Comparison of ENCODE assay signal across 1 cellular context in the genomic region with DNA sequence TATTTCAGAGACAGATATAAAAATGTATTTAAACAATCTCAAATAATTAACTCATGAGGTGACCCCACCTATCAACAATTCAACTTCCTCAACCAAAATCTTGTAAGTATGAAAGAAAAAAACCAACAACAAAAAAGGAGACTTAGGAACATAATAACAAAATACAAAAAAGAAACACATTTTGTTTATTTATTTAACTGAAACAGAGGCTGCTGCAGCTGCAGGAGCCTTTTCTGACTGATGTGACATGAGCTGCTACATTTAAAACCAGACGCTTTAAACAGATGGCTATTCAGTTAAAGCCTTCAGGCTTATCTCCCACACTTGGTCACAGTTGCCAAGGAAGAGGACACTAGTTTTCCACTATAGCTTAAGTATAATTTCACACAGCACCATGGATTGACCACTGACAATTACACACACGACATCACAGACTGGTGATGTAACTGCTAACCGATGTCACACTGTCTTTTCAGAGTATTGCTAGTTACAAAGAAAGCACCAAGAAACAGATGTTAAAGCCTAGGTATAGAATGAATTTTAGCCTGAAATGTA.
TF ChIP-seq lines count a peak whose summit lies in the region.

No MANE protein-coding gene starts in this region.

TF ChIP-seq in HEK293, 187 proteins besides CTCF, POLR2A, EP300 and RAD21 (continued from another document and continues in another):
- TF ChIP-seq, protein P1, sequence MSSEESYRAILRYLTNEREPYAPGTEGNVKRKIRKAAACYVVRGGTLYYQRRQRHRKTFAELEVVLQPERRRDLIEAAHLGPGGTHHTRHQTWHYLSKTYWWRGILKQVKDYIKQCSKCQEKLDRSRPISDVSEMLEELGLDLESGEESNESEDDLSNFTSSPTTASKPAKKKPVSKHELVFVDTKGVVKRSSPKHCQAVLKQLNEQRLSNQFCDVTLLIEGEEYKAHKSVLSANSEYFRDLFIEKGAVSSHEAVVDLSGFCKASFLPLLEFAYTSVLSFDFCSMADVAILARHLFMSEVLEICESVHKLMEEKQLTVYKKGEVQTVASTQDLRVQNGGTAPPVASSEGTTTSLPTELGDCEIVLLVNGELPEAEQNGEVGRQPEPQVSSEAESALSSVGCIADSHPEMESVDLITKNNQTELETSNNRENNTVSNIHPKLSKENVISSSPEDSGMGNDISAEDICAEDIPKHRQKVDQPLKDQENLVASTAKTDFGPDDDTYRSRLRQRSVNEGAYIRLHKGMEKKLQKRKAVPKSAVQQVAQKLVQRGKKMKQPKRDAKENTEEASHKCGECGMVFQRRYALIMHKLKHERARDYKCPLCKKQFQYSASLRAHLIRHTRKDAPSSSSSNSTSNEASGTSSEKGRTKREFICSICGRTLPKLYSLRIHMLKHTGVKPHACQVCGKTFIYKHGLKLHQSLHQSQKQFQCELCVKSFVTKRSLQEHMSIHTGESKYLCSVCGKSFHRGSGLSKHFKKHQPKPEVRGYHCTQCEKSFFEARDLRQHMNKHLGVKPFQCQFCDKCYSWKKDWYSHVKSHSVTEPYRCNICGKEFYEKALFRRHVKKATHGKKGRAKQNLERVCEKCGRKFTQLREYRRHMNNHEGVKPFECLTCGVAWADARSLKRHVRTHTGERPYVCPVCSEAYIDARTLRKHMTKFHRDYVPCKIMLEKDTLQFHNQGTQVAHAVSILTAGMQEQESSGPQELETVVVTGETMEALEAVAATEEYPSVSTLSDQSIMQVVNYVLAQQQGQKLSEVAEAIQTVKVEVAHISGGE (tag by site-specific recombination; conservative IDR thresholded peaks at IDR 0.05; ENCODE audit: low read depth), result no peak
- TF ChIP-seq ZNF707 (tag by site-specific recombination; IDR thresholded peaks at IDR 0.05), result no peak
- TF ChIP-seq, protein P2, sequence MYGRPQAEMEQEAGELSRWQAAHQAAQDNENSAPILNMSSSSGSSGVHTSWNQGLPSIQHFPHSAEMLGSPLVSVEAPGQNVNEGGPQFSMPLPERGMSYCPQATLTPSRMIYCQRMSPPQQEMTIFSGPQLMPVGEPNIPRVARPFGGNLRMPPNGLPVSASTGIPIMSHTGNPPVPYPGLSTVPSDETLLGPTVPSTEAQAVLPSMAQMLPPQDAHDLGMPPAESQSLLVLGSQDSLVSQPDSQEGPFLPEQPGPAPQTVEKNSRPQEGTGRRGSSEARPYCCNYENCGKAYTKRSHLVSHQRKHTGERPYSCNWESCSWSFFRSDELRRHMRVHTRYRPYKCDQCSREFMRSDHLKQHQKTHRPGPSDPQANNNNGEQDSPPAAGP (tag by site-specific recombination; IDR thresholded peaks at IDR 0.05), result no peak
- 0 out of 2 replicates have a peak, but pooled peaks have one; percentile 12 for TF ChIP-seq IKZF3 (tag by site-specific recombination; IDR thresholded peaks at IDR 0.05)
- peak; percentile 95 for TF ChIP-seq ZSCAN30 (tag by site-specific recombination; IDR thresholded peaks at IDR 0.05)
- no peak for TF ChIP-seq ZBTB7A (tag by site-specific recombination; IDR thresholded peaks at IDR 0.05; ENCODE audit: low read depth)
- no peak for TF ChIP-seq ZNF560 (tag by site-specific recombination; IDR thresholded peaks at IDR 0.05; ENCODE audit: borderline replicate concordance)
- TF ChIP-seq ZNF239 (tag by site-specific recombination; IDR thresholded peaks at IDR 0.05), result no peak
- no peak for TF ChIP-seq WT1 (tag by site-specific recombination; IDR thresholded peaks at IDR 0.05)
- no peak for TF ChIP-seq ZNF555 (tag by site-specific recombination; conservative IDR thresholded peaks at IDR 0.05)
- TF ChIP-seq ZNF600 (tag by site-specific recombination; IDR thresholded peaks at IDR 0.05), result no peak
- no peak for TF ChIP-seq ZNF747 (tag by site-specific recombination; IDR thresholded peaks at IDR 0.05)
- no peak for TF ChIP-seq BCL11A (tag by site-specific recombination; IDR thresholded peaks at IDR 0.05; ENCODE audit: low read depth)
- no peak for TF ChIP-seq ZNF785 (tag by site-specific recombination; IDR thresholded peaks at IDR 0.05)
- TF ChIP-seq ZBTB20 (tag by site-specific recombination; IDR thresholded peaks at IDR 0.05), result no peak
- TF ChIP-seq, protein P3, sequence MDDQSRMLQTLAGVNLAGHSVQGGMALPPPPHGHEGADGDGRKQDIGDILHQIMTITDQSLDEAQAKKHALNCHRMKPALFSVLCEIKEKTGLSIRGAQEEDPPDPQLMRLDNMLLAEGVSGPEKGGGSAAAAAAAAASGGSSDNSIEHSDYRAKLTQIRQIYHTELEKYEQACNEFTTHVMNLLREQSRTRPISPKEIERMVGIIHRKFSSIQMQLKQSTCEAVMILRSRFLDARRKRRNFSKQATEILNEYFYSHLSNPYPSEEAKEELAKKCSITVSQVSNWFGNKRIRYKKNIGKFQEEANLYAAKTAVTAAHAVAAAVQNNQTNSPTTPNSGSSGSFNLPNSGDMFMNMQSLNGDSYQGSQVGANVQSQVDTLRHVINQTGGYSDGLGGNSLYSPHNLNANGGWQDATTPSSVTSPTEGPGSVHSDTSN (CRISPR knock-in tag; IDR thresholded peaks at IDR 0.05), result no peak
- TF ChIP-seq ZNF776 (tag by site-specific recombination; IDR thresholded peaks at IDR 0.05; ENCODE audit: borderline replicate concordance), result no peak
- TF ChIP-seq SCRT2 (tag by site-specific recombination; IDR thresholded peaks at IDR 0.05), result no peak
- TF ChIP-seq ZNF426 (tag by site-specific recombination; IDR thresholded peaks at IDR 0.05), result no peak
- no peak for TF ChIP-seq ZNF624 (tag by site-specific recombination; IDR thresholded peaks at IDR 0.05)
- no peak for TF ChIP-seq SALL2 (tag by site-specific recombination; IDR thresholded peaks at IDR 0.05; ENCODE audit: borderline replicate concordance)
- no peak for TF ChIP-seq SP3 (tag by site-specific recombination; IDR thresholded peaks at IDR 0.05)
- no peak for TF ChIP-seq SCRT1 (tag by site-specific recombination; IDR thresholded peaks at IDR 0.05; ENCODE audit: borderline replicate concordance)
- no peak for TF ChIP-seq ZNF76 (tag by site-specific recombination; IDR thresholded peaks at IDR 0.05; ENCODE audit: borderline replicate concordance, low read depth)
- TF ChIP-seq, protein P4, sequence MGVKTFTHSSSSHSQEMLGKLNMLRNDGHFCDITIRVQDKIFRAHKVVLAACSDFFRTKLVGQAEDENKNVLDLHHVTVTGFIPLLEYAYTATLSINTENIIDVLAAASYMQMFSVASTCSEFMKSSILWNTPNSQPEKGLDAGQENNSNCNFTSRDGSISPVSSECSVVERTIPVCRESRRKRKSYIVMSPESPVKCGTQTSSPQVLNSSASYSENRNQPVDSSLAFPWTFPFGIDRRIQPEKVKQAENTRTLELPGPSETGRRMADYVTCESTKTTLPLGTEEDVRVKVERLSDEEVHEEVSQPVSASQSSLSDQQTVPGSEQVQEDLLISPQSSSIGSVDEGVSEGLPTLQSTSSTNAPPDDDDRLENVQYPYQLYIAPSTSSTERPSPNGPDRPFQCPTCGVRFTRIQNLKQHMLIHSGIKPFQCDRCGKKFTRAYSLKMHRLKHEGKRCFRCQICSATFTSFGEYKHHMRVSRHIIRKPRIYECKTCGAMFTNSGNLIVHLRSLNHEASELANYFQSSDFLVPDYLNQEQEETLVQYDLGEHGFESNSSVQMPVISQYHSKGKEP (tag by site-specific recombination; IDR thresholded peaks at IDR 0.05), result peak; percentile 83
- no peak for TF ChIP-seq ZNF585B (tag by site-specific recombination; IDR thresholded peaks at IDR 0.05)
- no peak for TF ChIP-seq ZNF155 (tag by site-specific recombination; IDR thresholded peaks at IDR 0.05)
- TF ChIP-seq, protein P5, sequence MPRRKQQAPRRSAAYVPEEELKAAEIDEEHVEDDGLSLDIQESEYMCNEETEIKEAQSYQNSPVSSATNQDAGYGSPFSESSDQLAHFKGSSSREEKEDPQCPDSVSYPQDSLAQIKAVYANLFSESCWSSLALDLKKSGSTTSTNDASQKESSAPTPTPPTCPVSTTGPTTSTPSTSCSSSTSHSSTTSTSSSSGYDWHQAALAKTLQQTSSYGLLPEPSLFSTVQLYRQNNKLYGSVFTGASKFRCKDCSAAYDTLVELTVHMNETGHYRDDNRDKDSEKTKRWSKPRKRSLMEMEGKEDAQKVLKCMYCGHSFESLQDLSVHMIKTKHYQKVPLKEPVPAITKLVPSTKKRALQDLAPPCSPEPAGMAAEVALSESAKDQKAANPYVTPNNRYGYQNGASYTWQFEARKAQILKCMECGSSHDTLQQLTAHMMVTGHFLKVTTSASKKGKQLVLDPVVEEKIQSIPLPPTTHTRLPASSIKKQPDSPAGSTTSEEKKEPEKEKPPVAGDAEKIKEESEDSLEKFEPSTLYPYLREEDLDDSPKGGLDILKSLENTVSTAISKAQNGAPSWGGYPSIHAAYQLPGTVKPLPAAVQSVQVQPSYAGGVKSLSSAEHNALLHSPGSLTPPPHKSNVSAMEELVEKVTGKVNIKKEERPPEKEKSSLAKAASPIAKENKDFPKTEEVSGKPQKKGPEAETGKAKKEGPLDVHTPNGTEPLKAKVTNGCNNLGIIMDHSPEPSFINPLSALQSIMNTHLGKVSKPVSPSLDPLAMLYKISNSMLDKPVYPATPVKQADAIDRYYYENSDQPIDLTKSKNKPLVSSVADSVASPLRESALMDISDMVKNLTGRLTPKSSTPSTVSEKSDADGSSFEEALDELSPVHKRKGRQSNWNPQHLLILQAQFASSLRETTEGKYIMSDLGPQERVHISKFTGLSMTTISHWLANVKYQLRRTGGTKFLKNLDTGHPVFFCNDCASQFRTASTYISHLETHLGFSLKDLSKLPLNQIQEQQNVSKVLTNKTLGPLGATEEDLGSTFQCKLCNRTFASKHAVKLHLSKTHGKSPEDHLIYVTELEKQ (tag by site-specific recombination; IDR thresholded peaks at IDR 0.05; ENCODE audit: borderline replicate concordance), result no peak
- no peak for TF ChIP-seq GLI2 (tag by site-specific recombination; IDR thresholded peaks at IDR 0.05; ENCODE audit: borderline replicate concordance, low read depth)
- TF ChIP-seq, protein P6, sequence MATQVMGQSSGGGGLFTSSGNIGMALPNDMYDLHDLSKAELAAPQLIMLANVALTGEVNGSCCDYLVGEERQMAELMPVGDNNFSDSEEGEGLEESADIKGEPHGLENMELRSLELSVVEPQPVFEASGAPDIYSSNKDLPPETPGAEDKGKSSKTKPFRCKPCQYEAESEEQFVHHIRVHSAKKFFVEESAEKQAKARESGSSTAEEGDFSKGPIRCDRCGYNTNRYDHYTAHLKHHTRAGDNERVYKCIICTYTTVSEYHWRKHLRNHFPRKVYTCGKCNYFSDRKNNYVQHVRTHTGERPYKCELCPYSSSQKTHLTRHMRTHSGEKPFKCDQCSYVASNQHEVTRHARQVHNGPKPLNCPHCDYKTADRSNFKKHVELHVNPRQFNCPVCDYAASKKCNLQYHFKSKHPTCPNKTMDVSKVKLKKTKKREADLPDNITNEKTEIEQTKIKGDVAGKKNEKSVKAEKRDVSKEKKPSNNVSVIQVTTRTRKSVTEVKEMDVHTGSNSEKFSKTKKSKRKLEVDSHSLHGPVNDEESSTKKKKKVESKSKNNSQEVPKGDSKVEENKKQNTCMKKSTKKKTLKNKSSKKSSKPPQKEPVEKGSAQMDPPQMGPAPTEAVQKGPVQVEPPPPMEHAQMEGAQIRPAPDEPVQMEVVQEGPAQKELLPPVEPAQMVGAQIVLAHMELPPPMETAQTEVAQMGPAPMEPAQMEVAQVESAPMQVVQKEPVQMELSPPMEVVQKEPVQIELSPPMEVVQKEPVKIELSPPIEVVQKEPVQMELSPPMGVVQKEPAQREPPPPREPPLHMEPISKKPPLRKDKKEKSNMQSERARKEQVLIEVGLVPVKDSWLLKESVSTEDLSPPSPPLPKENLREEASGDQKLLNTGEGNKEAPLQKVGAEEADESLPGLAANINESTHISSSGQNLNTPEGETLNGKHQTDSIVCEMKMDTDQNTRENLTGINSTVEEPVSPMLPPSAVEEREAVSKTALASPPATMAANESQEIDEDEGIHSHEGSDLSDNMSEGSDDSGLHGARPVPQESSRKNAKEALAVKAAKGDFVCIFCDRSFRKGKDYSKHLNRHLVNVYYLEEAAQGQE (tag by site-specific recombination; IDR thresholded peaks at IDR 0.05), result no peak
- TF ChIP-seq ZNF548 (tag by site-specific recombination; IDR thresholded peaks at IDR 0.05), result no peak
- TF ChIP-seq KLF1 (tag by site-specific recombination; IDR thresholded peaks at IDR 0.05), result no peak
- TF ChIP-seq, protein P7, sequence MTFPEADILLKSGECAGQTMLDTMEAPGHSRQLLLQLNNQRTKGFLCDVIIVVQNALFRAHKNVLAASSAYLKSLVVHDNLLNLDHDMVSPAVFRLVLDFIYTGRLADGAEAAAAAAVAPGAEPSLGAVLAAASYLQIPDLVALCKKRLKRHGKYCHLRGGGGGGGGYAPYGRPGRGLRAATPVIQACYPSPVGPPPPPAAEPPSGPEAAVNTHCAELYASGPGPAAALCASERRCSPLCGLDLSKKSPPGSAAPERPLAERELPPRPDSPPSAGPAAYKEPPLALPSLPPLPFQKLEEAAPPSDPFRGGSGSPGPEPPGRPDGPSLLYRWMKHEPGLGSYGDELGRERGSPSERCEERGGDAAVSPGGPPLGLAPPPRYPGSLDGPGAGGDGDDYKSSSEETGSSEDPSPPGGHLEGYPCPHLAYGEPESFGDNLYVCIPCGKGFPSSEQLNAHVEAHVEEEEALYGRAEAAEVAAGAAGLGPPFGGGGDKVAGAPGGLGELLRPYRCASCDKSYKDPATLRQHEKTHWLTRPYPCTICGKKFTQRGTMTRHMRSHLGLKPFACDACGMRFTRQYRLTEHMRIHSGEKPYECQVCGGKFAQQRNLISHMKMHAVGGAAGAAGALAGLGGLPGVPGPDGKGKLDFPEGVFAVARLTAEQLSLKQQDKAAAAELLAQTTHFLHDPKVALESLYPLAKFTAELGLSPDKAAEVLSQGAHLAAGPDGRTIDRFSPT (tag by site-specific recombination; IDR thresholded peaks at IDR 0.05), result no peak
- no peak for TF ChIP-seq ZNF175 (tag by site-specific recombination; IDR thresholded peaks at IDR 0.05)
- TF ChIP-seq, protein P8, sequence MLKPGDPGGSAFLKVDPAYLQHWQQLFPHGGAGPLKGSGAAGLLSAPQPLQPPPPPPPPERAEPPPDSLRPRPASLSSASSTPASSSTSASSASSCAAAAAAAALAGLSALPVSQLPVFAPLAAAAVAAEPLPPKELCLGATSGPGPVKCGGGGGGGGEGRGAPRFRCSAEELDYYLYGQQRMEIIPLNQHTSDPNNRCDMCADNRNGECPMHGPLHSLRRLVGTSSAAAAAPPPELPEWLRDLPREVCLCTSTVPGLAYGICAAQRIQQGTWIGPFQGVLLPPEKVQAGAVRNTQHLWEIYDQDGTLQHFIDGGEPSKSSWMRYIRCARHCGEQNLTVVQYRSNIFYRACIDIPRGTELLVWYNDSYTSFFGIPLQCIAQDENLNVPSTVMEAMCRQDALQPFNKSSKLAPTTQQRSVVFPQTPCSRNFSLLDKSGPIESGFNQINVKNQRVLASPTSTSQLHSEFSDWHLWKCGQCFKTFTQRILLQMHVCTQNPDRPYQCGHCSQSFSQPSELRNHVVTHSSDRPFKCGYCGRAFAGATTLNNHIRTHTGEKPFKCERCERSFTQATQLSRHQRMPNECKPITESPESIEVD (tag by site-specific recombination; IDR thresholded peaks at IDR 0.05), result peak; percentile 58
- no peak for TF ChIP-seq ZNF394 (tag by site-specific recombination; IDR thresholded peaks at IDR 0.05; ENCODE audit: borderline replicate concordance)
- TF ChIP-seq ZBTB17 (tag by site-specific recombination; IDR thresholded peaks at IDR 0.05), result no peak
- TF ChIP-seq GLIS2 (tag by site-specific recombination; IDR thresholded peaks at IDR 0.05), result no peak
- no peak for TF ChIP-seq ZSCAN23 (tag by site-specific recombination; IDR thresholded peaks at IDR 0.05)
- no peak for TF ChIP-seq ZNF266 (tag by site-specific recombination; IDR thresholded peaks at IDR 0.05; ENCODE audit: low read depth)
- no peak for TF ChIP-seq PRDM1 (tag by site-specific recombination; IDR thresholded peaks at IDR 0.05)
- no peak for TF ChIP-seq ZNF174 (tag by site-specific recombination; IDR thresholded peaks at IDR 0.05)
